ENCODE assay signal across 30 cellular contexts in genomic region chr20:16505894-16506293, GRCh38.
DNase-seq lines count a peak whose midpoint lies in the region; ATAC-seq and TF ChIP-seq lines count a peak whose summit lies in the region.
"Had no signal": no experiment of that assay in that cellular context is flagged by ENCODE, and none has a peak within 500 bp of the region (broad histone marks: within the 10 kb centered on the region; RNA-seq: fewer than 3 reads in every experiment).

No MANE protein-coding gene starts in this region.

- ATAC-seq in GM19468 (IDR thresholded peaks at IDR 0.05; ENCODE audit: extremely low read depth, unreplicated experiment) = peak; percentile 56
- peak; percentile 89 to 94 for ATAC-seq in naive B cell (ENCODE audit: low read depth in 2 of 2)
- no peak for ATAC-seq in gastrocnemius medialis
- ATAC-seq: left colon, SK-N-SH treated with all-trans-retinoic acid at 6 μM for 48 hours had no signal

- in situ Hi-C loops in transverse colon (cut with MboI; ENCODE audit: low pct_ligation_motif_present in 1 of 4, low pct_unique_long_range_greater_than_20kb in 1 of 4, low sequenced_read_pairs in 3 of 4) = loop anchor here in 2 of 4 donors (25.0 kb wide), 2 partner anchors 231 to 256 kb away; partner anchors contain the start of genes OTOR (in 1 of the 2) and SNRPB2 (in 1 of the 2)
- in situ Hi-C loops in gastrocnemius medialis (cut with MboI; ENCODE audit: low sequenced_read_pairs in 4 of 4) = loop anchor here in 1 of 4 donors (25.0 kb wide), 1 partner anchor 256 kb away; no protein-coding TSS in a partner anchor

- no peaks in the 10 kb centered on the region for H3K9me3 Mint-ChIP-seq in naive B cell
- H3K9me3 Mint-ChIP-seq: activated naive CD8-positive, alpha-beta T cell treated with anti-CD3 and anti-CD28 coated beads for 36 hours; stimulated activated naive CD8-positive, alpha-beta T cell treated with anti-CD3 and anti-CD28 coated beads, Interleukin-15, Interleukin-2, amounts not matched to agents 100 ng/mL and 50 ng/mL, for 24 hours; T-helper 2 cell treated with Interferon-gamma antibody and Interleukin-4, amounts not matched to agents 5 μg/mL and 100 μg/mL, for 36 hours had no signal

- TF ChIP-seq EP300 in suprapubic skin (IDR thresholded peaks at IDR 0.05) = no peak
- TF ChIP-seq EP300 in transverse colon (IDR thresholded peaks at IDR 0.05; ENCODE audit: low read depth) = no peak

- peak overlapping the region in 3 of 6 donors; percentile 2 to 72 (median 57) for H3K27ac Mint-ChIP-seq in naive B cell
- H3K27ac Mint-ChIP-seq: activated naive CD8-positive, alpha-beta T cell treated with anti-CD3 and anti-CD28 coated beads for 36 hours; stimulated activated naive CD8-positive, alpha-beta T cell treated with anti-CD3 and anti-CD28 coated beads, Interleukin-15, Interleukin-2, amounts not matched to agents 100 ng/mL and 50 ng/mL, for 24 hours; T-helper 2 cell treated with Interferon-gamma antibody and Interleukin-4, amounts not matched to agents 5 μg/mL and 100 μg/mL, for 36 hours had no signal

- H3K9me3 ChIP-seq in suprapubic skin (no peaks in the 10 kb centered on the region), transverse colon (no peaks in the 10 kb centered on the region), gastrocnemius medialis (no peaks in the 10 kb centered on the region)
- H3K9me3 ChIP-seq: BE2C, esophagus squamous epithelium, thyroid gland had no signal

- peaks cover 9 to 49% of the 10 kb centered on the region in 2 donors for H3K36me3 Mint-ChIP-seq in naive B cell

- peak; percentile 33 for DNase-seq in GM12865 (ENCODE audit: low read depth)
- DNase-seq in NAMALWA (ENCODE audit: low spot score) = peak; percentile 58
- DNase-seq in naive B cell = peak; percentile 39
- no peak for DNase-seq in suprapubic skin (ENCODE audit: low spot score in 2 of 2)
- DNase-seq in transverse colon = no peak
- no peak for DNase-seq in stimulated activated CD4-positive, alpha-beta T cell treated with anti-CD3 and anti-CD28 coated beads, Interleukin-1b, Interleukin-23, amount 100 ng/mL, for 48 hours
- no peak for DNase-seq in gastrocnemius medialis
- DNase-seq: activated CD4-positive, alpha-beta T cell treated with anti-CD3 and anti-CD28 coated beads for 4 hours; activated CD8-positive, alpha-beta memory T cell treated with anti-CD3 and anti-CD28 coated beads for 24 hours; activated effector memory CD4-positive, alpha-beta T cell treated with Interleukin-2 at 50 U/mL for 16 hours; activated naive CD8-positive, alpha-beta T cell treated with anti-CD3 and anti-CD28 coated beads for 36 hours; BE2C; caudate nucleus; esophagus squamous epithelium; foreskin melanocyte; H7; KBM-7; left colon; mesendoderm; MM.1S; NCI-H1417 treated with DMSO at 0.1 percent for 48 hours; NCI-H2081; NCI-H774; nucleus accumbens; stimulated activated CD4-positive, alpha-beta T cell treated with anti-CD3 and anti-CD28 coated beads, Interleukin-15, amount 100 ng/mL, for 24 hours; thyroid gland had no signal

- WGBS in suprapubic skin = 78% methylated on average over 8 of the region's 8 CpGs
- WGBS in transverse colon (ENCODE audit: low coverage in 1 of 2), 2 donors = 80 to 92% methylated on average over 8 of the region's 8 CpGs

- TF ChIP-seq CTCF in GM12865 (IDR thresholded peaks at IDR 0.05; ENCODE audit: insufficient read depth, low read depth, low read length, missing control alignments) (no peak), suprapubic skin (IDR thresholded peaks at IDR 0.05) (no peak), transverse colon (IDR thresholded peaks at IDR 0.05) (no peak), gastrocnemius medialis (IDR thresholded peaks at IDR 0.05 in 4 of 5, conservative IDR thresholded peaks at IDR 0.05 in 1 of 5) (no peak)

- TF ChIP-seq POLR2A in suprapubic skin (IDR thresholded peaks at IDR 0.05) = no peak
- no peak for TF ChIP-seq POLR2A in transverse colon (IDR thresholded peaks at IDR 0.05)
- no peak for TF ChIP-seq POLR2A in gastrocnemius medialis (IDR thresholded peaks at IDR 0.05)

- intact Hi-C loops in transverse colon (cut with DNase I; ENCODE audit: low total_unique reads) (no loop called here), gastrocnemius medialis (cut with DNase I; ENCODE audit: low total_unique reads) (no loop called here)

- H3K27ac ChIP-seq in suprapubic skin (no peak overlapping the region), transverse colon (no peak overlapping the region), gastrocnemius medialis (no peak overlapping the region)
- H3K27ac ChIP-seq: esophagus squamous epithelium, thyroid gland had no signal

- H3K4me3 ChIP-seq in GM12865 (ENCODE audit: low read depth, low read length) (no peak overlapping the region), suprapubic skin (no peak overlapping the region), transverse colon (no peak overlapping the region), gastrocnemius medialis (no peak overlapping the region)
- H3K4me3 ChIP-seq: esophagus squamous epithelium, thyroid gland had no signal

- peak overlapping the region in 3 of 8 donors; percentile 10 to 30 (median 26) for H3K4me3 Mint-ChIP-seq in naive B cell
- H3K4me3 Mint-ChIP-seq: activated naive CD8-positive, alpha-beta T cell treated with anti-CD3 and anti-CD28 coated beads for 36 hours; stimulated activated naive CD8-positive, alpha-beta T cell treated with anti-CD3 and anti-CD28 coated beads, Interleukin-15, Interleukin-2, amounts not matched to agents 100 ng/mL and 50 ng/mL, for 24 hours; T-helper 2 cell treated with Interferon-gamma antibody and Interleukin-4, amounts not matched to agents 5 μg/mL and 100 μg/mL, for 36 hours had no signal

- no peaks in the 10 kb centered on the region for H3K27me3 Mint-ChIP-seq in naive B cell
- H3K27me3 Mint-ChIP-seq: activated naive CD8-positive, alpha-beta T cell treated with anti-CD3 and anti-CD28 coated beads for 36 hours; stimulated activated naive CD8-positive, alpha-beta T cell treated with anti-CD3 and anti-CD28 coated beads, Interleukin-15, Interleukin-2, amounts not matched to agents 100 ng/mL and 50 ng/mL, for 24 hours had no signal

- H3K4me1 Mint-ChIP-seq in naive B cell = no peaks in the 10 kb centered on the region
- H3K4me1 Mint-ChIP-seq: activated naive CD8-positive, alpha-beta T cell treated with anti-CD3 and anti-CD28 coated beads for 36 hours had no signal

- H3K36me3 ChIP-seq in suprapubic skin (peaks cover 71% of the 10 kb centered on the region), transverse colon (peaks cover 0 to 44% (median 14%) of the 10 kb centered on the region in 4 donors), gastrocnemius medialis (peaks cover 0 to 51% of the 10 kb centered on the region in 2 donors)
- H3K36me3 ChIP-seq: BE2C had no signal

- H3K27me3 ChIP-seq in suprapubic skin = no peaks in the 10 kb centered on the region
- no peaks in the 10 kb centered on the region for H3K27me3 ChIP-seq in transverse colon
- no peaks in the 10 kb centered on the region for H3K27me3 ChIP-seq in gastrocnemius medialis
- H3K27me3 ChIP-seq: BE2C, esophagus squamous epithelium, thyroid gland had no signal

- H3K4me1 ChIP-seq in suprapubic skin (no peaks in the 10 kb centered on the region), transverse colon (no peaks in the 10 kb centered on the region), gastrocnemius medialis (no peaks in the 10 kb centered on the region)
- H3K4me1 ChIP-seq: BE2C, esophagus squamous epithelium had no signal

Comparison
In these comparisons a context has a peak if more than half of its experiments do, and no peak if none do; other contexts are left out.
1. DNase-seq: peak in GM12865 (single experiment), NAMALWA (single experiment) and naive B cell (single experiment); none in suprapubic skin (0 of 2), transverse colon (single experiment), stimulated activated CD4-positive, alpha-beta T cell treated with anti-CD3 and anti-CD28 coated beads, Interleukin-1b, Interleukin-23, amount 100 ng/mL, for 48 hours (single experiment) and gastrocnemius medialis (0 of 2).
2. ATAC-seq: peak in GM19468 (single experiment) and naive B cell (2 of 2); none in gastrocnemius medialis (0 of 2).